8 cellular contexts compared by ENCODE assay signal in genomic region chr6:44151348-44152108, GRCh38. TPM values are rescaled to one million over a fixed set of nuclear protein-coding genes. Genes with fewer than 3 reads are reported as not detected.
DNase-seq lines count a peak whose midpoint lies in the region; ATAC-seq and TF ChIP-seq lines count a peak whose summit lies in the region.

No MANE protein-coding gene starts in this region.

- intact Hi-C loops in left lung (cut with DNase I) = loop anchor here (5.0 kb wide), 1 partner anchor 54 kb away; no protein-coding TSS in a partner anchor

- DNase-seq in COR-L47 (lab: John Stamatoyannopoulos, UW) (peak; percentile 6), NAMALWA (ENCODE audit: low spot score) (peak; percentile 80), cerebellar cortex (ENCODE audit: low spot score) (peak; percentile 67), left lung (peak; percentile 75 to 95), NCI-H146 (lab: John Stamatoyannopoulos, UW) (no peak)
- DNase-seq in activated CD4-positive, alpha-beta T cell treated with anti-CD3 and anti-CD28 coated beads for 1 hour = peak; percentile 71
- peak; percentile 71 to 79 for DNase-seq in stimulated activated CD4-positive, alpha-beta T cell treated with anti-CD3 and anti-CD28 coated beads, Interleukin-4, amount 100 ng/mL, for 4 hours

- H3K27ac ChIP-seq in left lung = no peak overlapping the region

- peak; percentile 65 for ATAC-seq in GM21447 (IDR thresholded peaks at IDR 0.05; ENCODE audit: unreplicated experiment)
- ATAC-seq in left lung = peak; percentile 88

- H3K9me3 ChIP-seq in left lung = no peaks in the 10 kb centered on the region

- no peak overlapping the region for H3K4me3 ChIP-seq in left lung

- H3K36me3 ChIP-seq in left lung = peaks cover 0 to 62% of the 10 kb centered on the region in 2 donors

- H3K4me1 ChIP-seq in left lung = peaks cover 0 to 5% of the 10 kb centered on the region in 2 donors

- no peaks in the 10 kb centered on the region for H3K27me3 ChIP-seq in left lung

- TF ChIP-seq CTCF in left lung (IDR thresholded peaks at IDR 0.05) = peak; percentile 99

RNA-seq across cellular contexts. Expression of gene CAPN11, which starts 7.1 kb away (rescaled TPM):
- under 1 TPM; 0.23 to 0.29 TPM for total RNA-seq in left lung

RNA-seq across cellular contexts. Expression of gene TMEM63B, which starts 24.2 kb away (rescaled TPM):
- 100 to 1,000 TPM in 1 of 2 donors, 10 to 100 TPM in 1; 79.9 to 186 TPM for total RNA-seq in left lung

RNA-seq across cellular contexts. Expression of gene MRPL14, which starts 24.3 kb away (rescaled TPM):
- 100 to 1,000 TPM in 1 of 2 donors, 10 to 100 TPM in 1; 85.5 to 100 TPM for total RNA-seq in left lung
